ENCODE assay signal across 15 cellular contexts in genomic region chr22:42682113-42682851, GRCh38. TPM values are rescaled to one million over a fixed set of nuclear protein-coding genes. Genes with fewer than 3 reads are reported as not detected.
DNase-seq lines count a peak whose midpoint lies in the region; ATAC-seq, FAIRE-seq and TF ChIP-seq lines count a peak whose summit lies in the region.
"Had no signal": no experiment of that assay in that cellular context is flagged by ENCODE, and none has a peak within 500 bp of the region (broad histone marks: within the 10 kb centered on the region; RNA-seq: fewer than 3 reads in every experiment).

No MANE protein-coding gene starts in this region.

- H3K27me3 ChIP-seq in IMR-90 (ENCODE audit: control insufficient read depth, insufficient read depth, low read length) (no peaks in the 10 kb centered on the region), ascending aorta (no peaks in the 10 kb centered on the region), HepG2 (ENCODE audit: control insufficient read depth in 1 of 2, insufficient read depth in 2 of 2, low read length in 2 of 2) (no peaks in the 10 kb centered on the region; a peak in 2 of 5 replicates), thoracic aorta (replicated peaks; ENCODE audit: insufficient read depth) (no peaks in the 10 kb centered on the region), PC-3 (ENCODE audit: low read length) (no peaks in the 10 kb centered on the region)
- H3K27me3 ChIP-seq: breast epithelium, MG63 had no signal

- no peaks in the 10 kb centered on the region for H3K9me2 ChIP-seq in PC-3 (replicated peaks; ENCODE audit: low read length)

- peak overlapping the region; percentile 33 for H4K91ac ChIP-seq in IMR-90 (ENCODE audit: insufficient read depth, low read depth, low read length)

- H3K4me2 ChIP-seq in IMR-90 (ENCODE audit: low read depth, low read length) (no peak overlapping the region), HepG2 (ENCODE audit: low read depth, low read length) (peak overlapping the region; percentile 12; the same call in 1 of the 2 replicates), PC-3 (ENCODE audit: low read length) (no peak overlapping the region)

- DNase-seq in IMR-90, result no peak
- DNase-seq in ascending aorta (ENCODE audit: low spot score in 2 of 2), result no peak
- DNase-seq in HepG2 (ENCODE audit: low spot score), result no peak
- no peak for DNase-seq in thoracic aorta (ENCODE audit: low spot score)
- DNase-seq in DMS153 treated with DMSO at 0.1 percent for 48 hours (lab: John Stamatoyannopoulos, UW; ENCODE audit: unreplicated experiment), result no peak
- DNase-seq in NCI-H2081 treated with DMSO at 0.1 percent for 48 hours (lab: John Stamatoyannopoulos, UW), result no peak
- no peak for DNase-seq in PC-3
- DNase-seq: activated CD4-positive, alpha-beta memory T cell treated with anti-CD3 and anti-CD28 coated beads for 36 hours; activated T-cell treated with anti-CD3 and anti-CD28 coated beads, Interleukin-2, amount 50 U/mL, for 4 hours; glutamatergic neuron; MG63; NCI-H82; stimulated activated naive CD8-positive, alpha-beta T cell treated with anti-CD3 and anti-CD28 coated beads, Interleukin-15, amount 100 ng/mL, for 72 hours had no signal

- no peak for TF ChIP-seq CTCF in IMR-90 (conservative IDR thresholded peaks at IDR 0.05; ENCODE audit: low read depth, low read length)
- no peak for TF ChIP-seq CTCF in ascending aorta (IDR thresholded peaks at IDR 0.05)
- TF ChIP-seq CTCF in HepG2 (CRISPR knock-in tag; IDR thresholded peaks at IDR 0.05), result peak; percentile 15; the same call in 1 of the 2 replicates
- no peak for TF ChIP-seq CTCF in thoracic aorta (IDR thresholded peaks at IDR 0.05)
- TF ChIP-seq CTCF in PC-3 (conservative IDR thresholded peaks at IDR 0.05; ENCODE audit: low read depth, low read length), result no peak

- H3K9me3 ChIP-seq in IMR-90 (ENCODE audit: control insufficient read depth, insufficient read depth, low read length), result peaks cover 2% of the 10 kb centered on the region
- no peaks in the 10 kb centered on the region for H3K9me3 ChIP-seq in ascending aorta
- peaks cover 11% of the 10 kb centered on the region; the same call in 1 of the 2 replicates for H3K9me3 ChIP-seq in HepG2 (ENCODE audit: low read length)
- H3K9me3 ChIP-seq in thoracic aorta, result no peaks in the 10 kb centered on the region
- H3K9me3 ChIP-seq in PC-3 (ENCODE audit: low read length), result no peaks in the 10 kb centered on the region
- H3K9me3 ChIP-seq: breast epithelium had no signal

- peaks cover 0 to 3% of the 10 kb centered on the region in 2 experiments; a peak in 1 of 4 replicates for H3K79me1 ChIP-seq in IMR-90 (ENCODE audit: low read depth in 1 of 2, low read length in 2 of 2)

- no peak for TF ChIP-seq EP300 in HepG2 (IDR thresholded peaks at IDR 0.05; ENCODE audit: low read depth in 2 of 2, low read length in 2 of 2)
- no peak for TF ChIP-seq EP300 in HepG2 (CRISPR knock-in tag; IDR thresholded peaks at IDR 0.05; ENCODE audit: borderline replicate concordance)

- H4K20me1 ChIP-seq in IMR-90 (ENCODE audit: insufficient read depth, low read length), result no peaks in the 10 kb centered on the region
- no peaks in the 10 kb centered on the region for H4K20me1 ChIP-seq in HepG2 (ENCODE audit: insufficient read depth, low read length)
- no peaks in the 10 kb centered on the region for H4K20me1 ChIP-seq in PC-3 (ENCODE audit: low read length)

- H3K36me3 ChIP-seq in IMR-90 (ENCODE audit: control insufficient read depth, insufficient read depth, low read length) (no peaks in the 10 kb centered on the region), ascending aorta (no peaks in the 10 kb centered on the region), HepG2 (replicated peaks in 1 of 2; ENCODE audit: control insufficient read depth in 1 of 2, insufficient read depth in 2 of 2, low read length in 2 of 2) (no peaks in the 10 kb centered on the region), thoracic aorta (no peaks in the 10 kb centered on the region), PC-3 (ENCODE audit: low read depth, low read length) (no peaks in the 10 kb centered on the region)
- H3K36me3 ChIP-seq: breast epithelium, MG63 had no signal

- no peaks in the 10 kb centered on the region for H3F3A ChIP-seq in PC-3 (ENCODE audit: low read length, unreplicated experiment)

- in situ Hi-C loops in IMR-90 (cut with MboI; ENCODE audit: low sequenced_read_pairs) (no loop called here), HepG2 (cut with HindIII; ENCODE audit: extremely low pct_ligation_motif_present, low pct_unique_long_range_greater_than_20kb) (no loop called here)

- H3K9ac ChIP-seq in IMR-90 (ENCODE audit: low read depth, low read length) (no peak overlapping the region), HepG2 (ENCODE audit: insufficient read depth, low read depth, low read length) (no peak overlapping the region), PC-3 (ENCODE audit: low read length) (no peak overlapping the region)

- WGBS in IMR-90 (ENCODE audit: extremely low coverage in 2 of 2, insufficient read length in 1 of 2), 2 experiments, result 74% methylated on average over 3 of the region's 10 CpGs; no CpG with 5 or more reads in 1 of the 2 experiments
- 4% methylated on average over 10 of the region's 10 CpGs for WGBS in HepG2 (ENCODE audit: low lambda C conversion rate)

- no peak overlapping the region for H3K27ac ChIP-seq in IMR-90 (ENCODE audit: insufficient read depth, low read length)
- H3K27ac ChIP-seq in ascending aorta, result peak overlapping the region; percentile 93 to 97
- no peak overlapping the region for H3K27ac ChIP-seq in HepG2 (ENCODE audit: extremely low read length, insufficient read depth, low read length)
- peak overlapping the region; percentile 82 to 97 for H3K27ac ChIP-seq in thoracic aorta
- H3K27ac ChIP-seq in PC-3 (ENCODE audit: low read length), result no peak overlapping the region

- CTCF ChIA-PET in IMR-90 (lab: Yijun Ruan, JAX) (interaction anchor here (0.6 kb wide), 1 partner anchor 310 kb away, joined by 5 read pairs; no protein-coding TSS in a partner anchor), HepG2 (lab: Yijun Ruan, JAX; ENCODE audit: low intra/inter-chr PET ratio, low total read pairs) (no interaction called here), PC-3 (lab: Charles Lee) (no interaction called here)

- H3K14ac ChIP-seq in IMR-90 (replicated peaks; ENCODE audit: low read depth, low read length), result no peak overlapping the region; the same call in 1 of the 2 replicates

- no peak overlapping the region for H4K8ac ChIP-seq in IMR-90 (ENCODE audit: low read depth in 2 of 2, low read length in 2 of 2)

- TF ChIP-seq RAD21 in IMR-90 (IDR thresholded peaks at IDR 0.05; ENCODE audit: low read length) (no peak), HepG2 (CRISPR knock-in tag; IDR thresholded peaks at IDR 0.05) (no peak)

- H3K4me1 ChIP-seq in IMR-90 (ENCODE audit: control insufficient read depth, insufficient read depth, low read length), result peaks cover 25% of the 10 kb centered on the region
- peaks cover 36 to 74% of the 10 kb centered on the region in 2 donors for H3K4me1 ChIP-seq in ascending aorta
- peaks cover 63% of the 10 kb centered on the region for H3K4me1 ChIP-seq in HepG2 (ENCODE audit: insufficient read depth, low read length)
- peaks cover 38 to 60% of the 10 kb centered on the region in 2 donors for H3K4me1 ChIP-seq in thoracic aorta (ENCODE audit: control insufficient read depth in 1 of 2, low read depth in 2 of 2)
- peaks cover 21% of the 10 kb centered on the region for H3K4me1 ChIP-seq in PC-3 (ENCODE audit: insufficient read depth, low read length)

- no peak overlapping the region for H2AFZ ChIP-seq in IMR-90 (replicated peaks; ENCODE audit: low read length, poor library complexity)
- H2AFZ ChIP-seq in HepG2 (ENCODE audit: low read length), result no peak overlapping the region
- no peak overlapping the region for H2AFZ ChIP-seq in PC-3 (ENCODE audit: low read length)

- no TSS peak for BruUV-seq in IMR-90 (replicated peaks; lab: Mats Ljungman, UMichigan)
- no TSS peak for BruUV-seq in HepG2 (replicated peaks; lab: Mats Ljungman, UMichigan)
- BruUV-seq in PC-3 (replicated peaks; lab: Mats Ljungman, UMichigan), result no TSS peak

- no peak overlapping the region for H3K56ac ChIP-seq in IMR-90 (ENCODE audit: extremely low read depth, insufficient read depth, low read length)

- 0 out of 3 replicates have a peak overlapping the region, but pooled peaks have one; percentile 68 for H2BK15ac ChIP-seq in IMR-90 (ENCODE audit: low read depth, low read length)

- FAIRE-seq in HepG2 (lab: Jason Lieb, UNC), result no peak
- FAIRE-seq: D721Med had no signal

- 0 out of 2 replicates have a peak overlapping the region, but pooled peaks have one; percentile 9 for H3K23ac ChIP-seq in IMR-90 (ENCODE audit: low read depth, low read length)

- dilution Hi-C loops in IMR-90 (cut with HindIII; ENCODE audit: low sequenced_read_pairs, unreplicated experiment), result no loop called here

- POLR2A ChIA-PET in IMR-90 (lab: Charles Lee; ENCODE audit: unreplicated experiment) (no interaction called here), HepG2 (lab: Yijun Ruan, JAX) (no interaction called here), PC-3 (lab: Charles Lee; ENCODE audit: unreplicated experiment) (no interaction called here)

- H2BK5ac ChIP-seq in IMR-90 (ENCODE audit: low read depth, low read length, poor library complexity, severe bottlenecking), result no peak overlapping the region

- H4K5ac ChIP-seq in IMR-90 (ENCODE audit: low read depth, low read length), result no peak overlapping the region

- H3K18ac ChIP-seq in IMR-90 (ENCODE audit: low read depth, low read length), result no peak overlapping the region

- H2AK9ac ChIP-seq in IMR-90 (replicated peaks; ENCODE audit: low read depth, low read length, poor library complexity), result peak overlapping the region; percentile 75

- H3K4ac ChIP-seq in IMR-90 (ENCODE audit: low read depth, low read length), result peak overlapping the region; percentile 66

- intact Hi-C loops in IMR-90 (cut with micrococcal nuclease) (no loop called here), ascending aorta (cut with DNase I) (loop anchor here (10.0 kb wide), 1 partner anchor 253 kb away; no protein-coding TSS in a partner anchor), HepG2 (cut with micrococcal nuclease; ENCODE audit: unreplicated experiment) (no loop called here), PC-3 (cut with micrococcal nuclease) (no loop called here)

- H3K79me2 ChIP-seq in HepG2 (ENCODE audit: insufficient read depth, low read length) (no peaks in the 10 kb centered on the region), PC-3 (ENCODE audit: low read length) (no peaks in the 10 kb centered on the region)

- no peak overlapping the region; the same call in none of the 2 replicates for H2AK5ac ChIP-seq in IMR-90 (ENCODE audit: low read depth, low read length)

- H2BK120ac ChIP-seq in IMR-90 (ENCODE audit: low read depth, low read length), result peak overlapping the region; percentile 59

- ATAC-seq in IMR-90 (ENCODE audit: low read depth), result no peak
- ATAC-seq in HepG2, result peak; percentile 53
- ATAC-seq in thoracic aorta (ENCODE audit: insufficient number of reproducible peaks, low FRiP score, low read depth), result no peak
- ATAC-seq in PC-3, result no peak
- ATAC-seq: activated T-cell treated with anti-CD3 and anti-CD28 coated beads, Interleukin-2, amount 50 U/mL, for 4 hours; stimulated activated naive CD8-positive, alpha-beta T cell treated with anti-CD3 and anti-CD28 coated beads, Interleukin-15, amount 100 ng/mL, for 72 hours had no signal

- no peak for TF ChIP-seq POLR2A in IMR-90 (IDR thresholded peaks at IDR 0.05; ENCODE audit: low read depth, low read length)
- no peak for TF ChIP-seq POLR2A in HepG2 (IDR thresholded peaks at IDR 0.05; ENCODE audit: insufficient read depth in 1 of 2, low read depth in 2 of 2, low read length in 2 of 2)

- H3K9me1 ChIP-seq in IMR-90 (ENCODE audit: insufficient read depth, low read length), result peaks cover 18% of the 10 kb centered on the region

- H3K4me3 ChIP-seq in IMR-90 (ENCODE audit: insufficient read depth, low read depth, low read length) (no peak overlapping the region), ascending aorta (no peak overlapping the region), HepG2 (replicated peaks in 1 of 3; ENCODE audit: insufficient read depth in 1 of 3, low read depth in 2 of 3, low read length in 3 of 3) (no peak overlapping the region), thoracic aorta (no peak overlapping the region), PC-3 (ENCODE audit: low read length) (no peak overlapping the region)
- H3K4me3 ChIP-seq: breast epithelium, MG63 had no signal

- peak overlapping the region; percentile 14; the same call in 1 of the 2 replicates for H2BK20ac ChIP-seq in IMR-90 (ENCODE audit: low read depth, low read length)

RNA-seq across cellular contexts. Expression of gene CYB5R3, which starts 33.1 kb away (rescaled TPM):
- 37.5 and 44.1 TPM in 2 replicates for total RNA-seq in IMR-90 (2012; rRNA removed)
- polyA plus RNA-seq in IMR-90 (2012; rRNA removed), result 362 and 405 TPM in 2 replicates
- 217 and 450 TPM in 2 replicates for polyA plus RNA-seq in IMR-90 (2012; cell fraction: cytosol; rRNA removed)
- 98.1 and 215 TPM in 2 replicates for polyA plus RNA-seq in IMR-90 (2012; cell fraction: nucleus; rRNA removed; ENCODE audit: low replicate concordance)
- 455 TPM for total RNA-seq in ascending aorta
- total RNA-seq in HepG2 (2016; rRNA removed; fragmentation: Illumina TruSeq; extraction: Trizol), result 31.5 and 32.4 TPM in 2 replicates
- 9.5 and 9.9 TPM in 2 replicates for total RNA-seq in HepG2 (2016; cell fraction: cytosol; rRNA removed; fragmentation: Illumina TruSeq; extraction: Trizol; ENCODE audit: low read depth)
- 27.7 and 33.5 TPM in 2 replicates for total RNA-seq in HepG2 (2016; cell fraction: insoluble cytoplasmic fraction; rRNA removed; fragmentation: Illumina TruSeq; extraction: Trizol)
- total RNA-seq in HepG2 (2016; cell fraction: membrane; rRNA removed; fragmentation: Illumina TruSeq; extraction: Trizol), result 19.2 and 24.7 TPM in 2 replicates
- total RNA-seq in HepG2 (2016; cell fraction: nucleus; rRNA removed; fragmentation: Illumina TruSeq; extraction: Trizol), result 26.9 and 30.5 TPM in 2 replicates
- polyA plus RNA-seq in HepG2 (2011; rRNA removed), result 305 and 347 TPM in 2 replicates
- 171 and 227 TPM in 2 replicates for polyA plus RNA-seq in HepG2 (2011; cell fraction: cytosol; rRNA removed)
- polyA plus RNA-seq in HepG2 (2011; cell fraction: nucleus; rRNA removed), result 180 and 209 TPM in 2 replicates
- polyA plus RNA-seq in HepG2 (2012), result 258 and 265 TPM in 2 replicates
- 41.8 and 43.2 TPM in 2 replicates for polyA plus RNA-seq in HepG2 (2016; cell fraction: cytosol; fragmentation: Illumina TruSeq; extraction: Trizol; ENCODE audit: low read depth)
- polyA plus RNA-seq in HepG2 (2016; cell fraction: insoluble cytoplasmic fraction; fragmentation: Illumina TruSeq; extraction: Trizol; ENCODE audit: low read depth), result 103 and 141 TPM in 2 replicates
- polyA plus RNA-seq in HepG2 (2016; cell fraction: membrane; fragmentation: Illumina TruSeq; extraction: Trizol; ENCODE audit: low read depth), result 69.2 and 69.5 TPM in 2 replicates
- polyA plus RNA-seq in HepG2 (2016; cell fraction: nucleus; fragmentation: Illumina TruSeq; extraction: Trizol; ENCODE audit: insufficient read depth, low read depth), result 118 and 123 TPM in 2 replicates
- 63.4 and 306 TPM in 2 replicates for polyA minus RNA-seq in HepG2 (2011; rRNA and poly(A)+ RNA removed; ENCODE audit: low replicate concordance)
- polyA minus RNA-seq in HepG2 (2011; cell fraction: cytosol; rRNA and poly(A)+ RNA removed), result 173 and 208 TPM in 2 replicates
- 50.5 and 63.4 TPM in 2 replicates for polyA minus RNA-seq in HepG2 (2011; cell fraction: nucleus; rRNA and poly(A)+ RNA removed)
- 100 to 1,000 TPM; 209 to 606 TPM for total RNA-seq in thoracic aorta
- total RNA-seq in PC-3 (2014; rRNA removed), result 64.2 and 73.3 TPM in 2 replicates

RNA-seq across cellular contexts. Expression of gene A4GALT, which starts 38.4 kb away (rescaled TPM):
- total RNA-seq in IMR-90 (2012; rRNA removed) (1.6 and 1.9 TPM in 2 replicates), ascending aorta (85.1 TPM), HepG2 (2016; rRNA removed; fragmentation: Illumina TruSeq; extraction: Trizol) (0.09 TPM in 1 of 2 replicates, not detected in the other), thoracic aorta (10 to 100 TPM; 68.4 to 77.3 TPM), PC-3 (2014; rRNA removed) (0.63 and 3.2 TPM in 2 replicates)
- polyA plus RNA-seq in IMR-90 (2012; rRNA removed) (6.1 and 6.3 TPM in 2 replicates), HepG2 (2011; rRNA removed) (1.1 and 2.7 TPM in 2 replicates)
- polyA plus RNA-seq in IMR-90 (2012; cell fraction: cytosol; rRNA removed), result 3.4 and 8.7 TPM in 2 replicates
- 3.6 and 6.1 TPM in 2 replicates for polyA plus RNA-seq in IMR-90 (2012; cell fraction: nucleus; rRNA removed; ENCODE audit: low replicate concordance)
- not detected in 2 replicates for total RNA-seq in HepG2 (2016; cell fraction: cytosol; rRNA removed; fragmentation: Illumina TruSeq; extraction: Trizol; ENCODE audit: low read depth)
- total RNA-seq in HepG2 (2016; cell fraction: insoluble cytoplasmic fraction; rRNA removed; fragmentation: Illumina TruSeq; extraction: Trizol), result not detected in 2 replicates
- not detected in 2 replicates for total RNA-seq in HepG2 (2016; cell fraction: membrane; rRNA removed; fragmentation: Illumina TruSeq; extraction: Trizol)
- total RNA-seq in HepG2 (2016; cell fraction: nucleus; rRNA removed; fragmentation: Illumina TruSeq; extraction: Trizol), result not detected in 2 replicates
- polyA plus RNA-seq in HepG2 (2011; cell fraction: cytosol; rRNA removed), result 2.5 and 4.5 TPM in 2 replicates
- 3.2 and 3.6 TPM in 2 replicates for polyA plus RNA-seq in HepG2 (2011; cell fraction: nucleus; rRNA removed)
- 0.74 and 1.8 TPM in 2 replicates for polyA plus RNA-seq in HepG2 (2012)
- not detected in 2 replicates for polyA plus RNA-seq in HepG2 (2016; cell fraction: cytosol; fragmentation: Illumina TruSeq; extraction: Trizol; ENCODE audit: low read depth)
- 0.15 TPM in 1 of 2 replicates, not detected in the other for polyA plus RNA-seq in HepG2 (2016; cell fraction: insoluble cytoplasmic fraction; fragmentation: Illumina TruSeq; extraction: Trizol; ENCODE audit: low read depth)
- 0.09 TPM in 1 of 2 replicates, not detected in the other for polyA plus RNA-seq in HepG2 (2016; cell fraction: membrane; fragmentation: Illumina TruSeq; extraction: Trizol; ENCODE audit: low read depth)
- polyA plus RNA-seq in HepG2 (2016; cell fraction: nucleus; fragmentation: Illumina TruSeq; extraction: Trizol; ENCODE audit: insufficient read depth, low read depth), result not detected in 2 replicates
- 7.6 and 7.8 TPM in 2 replicates for polyA minus RNA-seq in HepG2 (2011; rRNA and poly(A)+ RNA removed; ENCODE audit: low replicate concordance)
- polyA minus RNA-seq in HepG2 (2011; cell fraction: cytosol; rRNA and poly(A)+ RNA removed), result 1.5 and 2.5 TPM in 2 replicates
- 2.1 and 2.9 TPM in 2 replicates for polyA minus RNA-seq in HepG2 (2011; cell fraction: nucleus; rRNA and poly(A)+ RNA removed)
- total RNA-seq: activated CD4-positive, alpha-beta memory T cell treated with anti-CD3 and anti-CD28 coated beads for 36 hours; activated T-cell treated with anti-CD3 and anti-CD28 coated beads, Interleukin-2, amount 50 U/mL, for 4 hours had no signal

RNA-seq across cellular contexts. Expression of gene ATP5MGL, which starts 41.9 kb away (rescaled TPM):
- total RNA-seq in IMR-90 (2012; rRNA removed), result 0.18 TPM in 1 of 2 replicates, not detected in the other
- not detected in 2 replicates for polyA plus RNA-seq in IMR-90 (2012; rRNA removed)
- polyA plus RNA-seq in IMR-90 (2012; cell fraction: cytosol; rRNA removed), result not detected in 2 replicates
- polyA plus RNA-seq in IMR-90 (2012; cell fraction: nucleus; rRNA removed; ENCODE audit: low replicate concordance), result 0.10 TPM in 1 of 2 replicates, not detected in the other
- total RNA-seq in ascending aorta, result not detected
- total RNA-seq in HepG2 (2016; rRNA removed; fragmentation: Illumina TruSeq; extraction: Trizol), result 0.97 TPM in 1 of 2 replicates, not detected in the other
- 0.35 TPM in 1 of 2 replicates, not detected in the other for total RNA-seq in HepG2 (2016; cell fraction: cytosol; rRNA removed; fragmentation: Illumina TruSeq; extraction: Trizol; ENCODE audit: low read depth)
- total RNA-seq in HepG2 (2016; cell fraction: insoluble cytoplasmic fraction; rRNA removed; fragmentation: Illumina TruSeq; extraction: Trizol), result 0.58 TPM in 1 of 2 replicates, not detected in the other
- total RNA-seq in HepG2 (2016; cell fraction: membrane; rRNA removed; fragmentation: Illumina TruSeq; extraction: Trizol), result not detected in 2 replicates
- 0.69 and 1.2 TPM in 2 replicates for total RNA-seq in HepG2 (2016; cell fraction: nucleus; rRNA removed; fragmentation: Illumina TruSeq; extraction: Trizol)
- 0.40 and 0.50 TPM in 2 replicates for polyA plus RNA-seq in HepG2 (2011; rRNA removed)
- not detected in 2 replicates for polyA plus RNA-seq in HepG2 (2011; cell fraction: cytosol; rRNA removed)
- polyA plus RNA-seq in HepG2 (2011; cell fraction: nucleus; rRNA removed), result 0.40 and 1.1 TPM in 2 replicates
- polyA plus RNA-seq in HepG2 (2012), result 0.21 TPM in 1 of 2 replicates, not detected in the other
- polyA plus RNA-seq in HepG2 (2016; cell fraction: cytosol; fragmentation: Illumina TruSeq; extraction: Trizol; ENCODE audit: low read depth), result not detected in 2 replicates
- not detected in 2 replicates for polyA plus RNA-seq in HepG2 (2016; cell fraction: insoluble cytoplasmic fraction; fragmentation: Illumina TruSeq; extraction: Trizol; ENCODE audit: low read depth)
- polyA plus RNA-seq in HepG2 (2016; cell fraction: membrane; fragmentation: Illumina TruSeq; extraction: Trizol; ENCODE audit: low read depth), result not detected in 2 replicates
- not detected in 2 replicates for polyA plus RNA-seq in HepG2 (2016; cell fraction: nucleus; fragmentation: Illumina TruSeq; extraction: Trizol; ENCODE audit: insufficient read depth, low read depth)
- polyA minus RNA-seq in HepG2 (2011; rRNA and poly(A)+ RNA removed; ENCODE audit: low replicate concordance), result 2.1 and 4.3 TPM in 2 replicates
- not detected in 2 replicates for polyA minus RNA-seq in HepG2 (2011; cell fraction: cytosol; rRNA and poly(A)+ RNA removed)
- polyA minus RNA-seq in HepG2 (2011; cell fraction: nucleus; rRNA and poly(A)+ RNA removed), result 3.9 and 6.5 TPM in 2 replicates
- not detected for total RNA-seq in thoracic aorta
- total RNA-seq in PC-3 (2014; rRNA removed), result not detected in 2 replicates

Comparison
In these comparisons a context has a peak if more than half of its experiments do, and no peak if none do; other contexts are left out.
1. H3K27ac ChIP-seq: peak in ascending aorta (2 of 2) and thoracic aorta (2 of 2); none in IMR-90 (single experiment), HepG2 (single experiment) and PC-3 (single experiment).
2. RNA of gene A4GALT, which starts 38.4 kb away (total RNA-seq): 85.1 TPM in ascending aorta (single experiment) and 68.4 to 77.3 TPM in thoracic aorta; 0.63 to 3.2 TPM in PC-3, 1.6 to 1.9 TPM in IMR-90 and 0.09 TPM in HepG2; every median in the first group is over 10 times any median in the second.